24 cellular contexts compared by ENCODE assay signal in the genomic region with DNA sequence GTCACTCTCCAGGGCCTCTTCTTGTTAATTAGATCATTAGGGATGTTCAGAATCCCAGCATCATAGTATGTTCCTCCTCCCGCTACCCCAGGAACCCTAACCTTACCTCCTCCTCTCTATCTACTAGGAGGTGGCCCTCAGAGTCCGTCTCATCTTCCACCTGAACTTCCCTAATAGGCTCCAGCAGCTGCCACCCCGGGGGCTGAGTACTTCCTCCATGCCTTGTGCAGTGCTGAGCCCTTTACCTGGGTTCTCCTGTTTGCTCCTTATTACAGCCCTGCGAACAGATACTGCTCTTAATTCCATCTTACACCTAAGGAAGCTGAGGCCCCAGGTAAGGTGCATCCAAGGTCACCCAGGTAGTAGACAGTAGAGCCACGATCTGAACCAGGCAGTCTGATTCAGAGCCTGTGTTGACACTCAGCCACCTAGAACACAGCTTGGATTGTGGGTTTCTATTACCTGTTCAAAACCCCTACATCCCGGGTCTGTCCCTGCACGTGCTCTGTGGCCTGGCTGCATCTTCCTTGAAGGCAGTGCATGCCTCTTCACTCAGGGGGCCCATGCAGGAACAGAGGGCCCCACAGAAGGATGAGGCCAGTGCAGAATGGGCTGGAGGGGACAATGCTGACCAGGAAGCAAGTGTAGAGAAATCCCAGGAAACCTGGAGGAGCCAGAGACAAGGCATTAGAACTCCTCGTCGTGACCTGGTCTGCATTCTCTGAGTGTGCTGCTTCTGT. TPM values are rescaled to one million over a fixed set of nuclear protein-coding genes. Genes with fewer than 3 reads are reported as not detected.
DNase-seq lines count a peak whose midpoint lies in the region; ATAC-seq and TF ChIP-seq lines count a peak whose summit lies in the region.
"Had no signal": no experiment of that assay in that cellular context is flagged by ENCODE, and none has a peak within 500 bp of the region (broad histone marks: within the 10 kb centered on the region; RNA-seq: fewer than 3 reads in every experiment).

No MANE protein-coding gene starts in this region.

- no peaks in the 10 kb centered on the region for H3K4me1 ChIP-seq in testis

- H3K27ac ChIP-seq in testis = no peak overlapping the region
- H3K27ac ChIP-seq: HL-60, right lobe of liver, RWPE1, VCaP had no signal

- peak overlapping the region; percentile 24 for H3K4me3 Mint-ChIP-seq in activated naive CD8-positive, alpha-beta T cell
- H3K4me3 Mint-ChIP-seq in activated naive CD8-positive, alpha-beta T cell treated with anti-CD3 and anti-CD28 coated beads for 36 hours = no peak overlapping the region
- H3K4me3 Mint-ChIP-seq in activated CD8-positive, alpha-beta memory T cell treated with anti-CD3 and anti-CD28 coated beads, Interleukin-2, amount 10 ng/mL, durations not matched to agents 7 days and 5 days = no peak overlapping the region
- H3K4me3 Mint-ChIP-seq: CD14-positive monocyte; neural crest cell; stimulated activated naive CD8-positive, alpha-beta T cell treated with anti-CD3 and anti-CD28 coated beads, Interleukin-15, amount 100 ng/mL, for 72 hours had no signal

- H3K27me3 Mint-ChIP-seq in activated naive CD8-positive, alpha-beta T cell = no peaks in the 10 kb centered on the region
- H3K27me3 Mint-ChIP-seq in activated naive CD8-positive, alpha-beta T cell treated with anti-CD3 and anti-CD28 coated beads for 36 hours = no peaks in the 10 kb centered on the region
- H3K27me3 Mint-ChIP-seq in activated CD8-positive, alpha-beta memory T cell treated with anti-CD3 and anti-CD28 coated beads, Interleukin-2, amount 10 ng/mL, durations not matched to agents 7 days and 5 days = no peaks in the 10 kb centered on the region
- H3K27me3 Mint-ChIP-seq: stimulated activated naive CD8-positive, alpha-beta T cell treated with anti-CD3 and anti-CD28 coated beads, Interleukin-15, amount 100 ng/mL, for 72 hours had no signal

- intact Hi-C loops in testis (cut with DNase I; ENCODE audit: low total_unique reads) = no loop called here

- no peak for TF ChIP-seq POLR2A in testis (IDR thresholded peaks at IDR 0.05)

- no peak for ATAC-seq in activated CD8-positive, alpha-beta memory T cell treated with anti-CD3 and anti-CD28 coated beads, Interleukin-2, amount 10 ng/mL, durations not matched to agents 7 days and 5 days
- ATAC-seq: HCT116; heart right ventricle; HepG2; right lobe of liver; stimulated activated naive CD8-positive, alpha-beta T cell treated with anti-CD3 and anti-CD28 coated beads, Interleukin-15, amount 100 ng/mL, for 72 hours had no signal

- H3K27ac Mint-ChIP-seq in activated naive CD8-positive, alpha-beta T cell = peak overlapping the region; percentile 48
- no peak overlapping the region for H3K27ac Mint-ChIP-seq in activated naive CD8-positive, alpha-beta T cell treated with anti-CD3 and anti-CD28 coated beads for 36 hours
- peak overlapping the region; percentile 82 for H3K27ac Mint-ChIP-seq in activated CD8-positive, alpha-beta memory T cell treated with anti-CD3 and anti-CD28 coated beads, Interleukin-2, amount 10 ng/mL, durations not matched to agents 7 days and 5 days

- H3K36me3 ChIP-seq in testis (ENCODE audit: low read depth, missing control alignments) = no peaks in the 10 kb centered on the region

- CTCF ChIA-PET in activated CD8-positive, alpha-beta memory T cell treated with anti-CD3 and anti-CD28 coated beads, Interleukin-2, amount 10 ng/mL, durations not matched to agents 7 days and 5 days (lab: Charles Lee) = interaction anchor here (1.0 kb wide), 1 partner anchor 90 kb away, joined by 3 read pairs; no protein-coding TSS in a partner anchor

- no peak overlapping the region for H3K4me3 ChIP-seq in testis
- H3K4me3 ChIP-seq: heart right ventricle, right lobe of liver had no signal

- DNase-seq in activated naive CD8-positive, alpha-beta T cell treated with anti-CD3 and anti-CD28 coated beads for 36 hours = no peak
- DNase-seq in activated CD8-positive, alpha-beta memory T cell treated with anti-CD3 and anti-CD28 coated beads, Interleukin-2, amount 10 ng/mL, durations not matched to agents 7 days and 5 days = no peak
- peak; percentile 85 for DNase-seq in mesenteric fat pad (ENCODE audit: low spot score)
- DNase-seq in testis = peak; percentile 6
- DNase-seq in glomerular visceral epithelial cell (ENCODE audit: extremely low spot score) = no peak
- DNase-seq in midbrain (lab: John Stamatoyannopoulos, UW) = no peak
- DNase-seq: activated CD4-positive, alpha-beta T cell treated with anti-CD3 and anti-CD28 coated beads, Interleukin-2, amount 50 U/mL, for 4 hours; activated T-cell treated with anti-CD3 and anti-CD28 coated beads, Interleukin-2, amount 50 U/mL, for 48 hours; foreskin fibroblast; heart right ventricle; NCI-H1092; NCI-H187 treated with DMSO at 0.1 percent for 48 hours; NCI-H748 treated with DMSO at 0.1 percent for 48 hours; right lobe of liver; stimulated activated naive CD8-positive, alpha-beta T cell treated with anti-CD3 and anti-CD28 coated beads, Interleukin-15, amount 100 ng/mL, for 72 hours; trophoblast cell had no signal

- H3K9me3 ChIP-seq in testis = no peaks in the 10 kb centered on the region
- H3K9me3 ChIP-seq: heart right ventricle, right lobe of liver had no signal

- no peaks in the 10 kb centered on the region for H3K36me3 Mint-ChIP-seq in activated naive CD8-positive, alpha-beta T cell
- H3K36me3 Mint-ChIP-seq in activated naive CD8-positive, alpha-beta T cell treated with anti-CD3 and anti-CD28 coated beads for 36 hours = peaks cover 22% of the 10 kb centered on the region
- peaks cover 6% of the 10 kb centered on the region for H3K36me3 Mint-ChIP-seq in activated CD8-positive, alpha-beta memory T cell treated with anti-CD3 and anti-CD28 coated beads, Interleukin-2, amount 10 ng/mL, durations not matched to agents 7 days and 5 days

- H3K4me1 Mint-ChIP-seq in activated naive CD8-positive, alpha-beta T cell (ENCODE audit: low read depth) = peaks cover 70% of the 10 kb centered on the region
- peaks cover 54% of the 10 kb centered on the region for H3K4me1 Mint-ChIP-seq in activated naive CD8-positive, alpha-beta T cell treated with anti-CD3 and anti-CD28 coated beads for 36 hours
- H3K4me1 Mint-ChIP-seq in activated CD8-positive, alpha-beta memory T cell treated with anti-CD3 and anti-CD28 coated beads, Interleukin-2, amount 10 ng/mL, durations not matched to agents 7 days and 5 days = peaks cover 61% of the 10 kb centered on the region
- H3K4me1 Mint-ChIP-seq: neural crest cell had no signal

- TF ChIP-seq CTCF in testis (IDR thresholded peaks at IDR 0.05) = no peak

- no peaks in the 10 kb centered on the region for H3K9me3 Mint-ChIP-seq in activated naive CD8-positive, alpha-beta T cell (ENCODE audit: low read depth)
- H3K9me3 Mint-ChIP-seq in activated naive CD8-positive, alpha-beta T cell treated with anti-CD3 and anti-CD28 coated beads for 36 hours = no peaks in the 10 kb centered on the region
- H3K9me3 Mint-ChIP-seq in activated CD8-positive, alpha-beta memory T cell treated with anti-CD3 and anti-CD28 coated beads, Interleukin-2, amount 10 ng/mL, durations not matched to agents 7 days and 5 days (ENCODE audit: low read depth) = no peaks in the 10 kb centered on the region
- H3K9me3 Mint-ChIP-seq: CD14-positive monocyte; neural crest cell; stimulated activated naive CD8-positive, alpha-beta T cell treated with anti-CD3 and anti-CD28 coated beads, Interleukin-15, amount 100 ng/mL, for 72 hours had no signal

- H3K27me3 ChIP-seq in testis = no peaks in the 10 kb centered on the region
- H3K27me3 ChIP-seq: heart right ventricle, right lobe of liver had no signal

- WGBS in testis, 2 donors = 92 to 96% methylated on average over 9 of the region's 9 CpGs

RNA-seq across cellular contexts. Expression of gene MSANTD1, which starts 51.4 kb away (rescaled TPM):
- under 1 TPM; 0.24 to 0.37 TPM for total RNA-seq in activated naive CD8-positive, alpha-beta T cell treated with anti-CD3 and anti-CD28 coated beads for 36 hours
- total RNA-seq in activated CD8-positive, alpha-beta memory T cell treated with anti-CD3 and anti-CD28 coated beads, Interleukin-2, amount 10 ng/mL, durations not matched to agents 7 days and 5 days = under 1 TPM; 0.73 to 0.82 TPM
- total RNA-seq in mesenteric fat pad = 0.80 TPM
- 10 to 100 TPM; 10.1 to 10.3 TPM for total RNA-seq in testis
- 3.6 TPM for polyA plus RNA-seq in testis (ENCODE audit: insufficient read depth, low read depth, low replicate concordance)
- polyA plus RNA-seq: CD14-positive monocyte had no signal

Comparison
In these comparisons a context has a peak if more than half of its experiments do, and no peak if none do; other contexts are left out.
1. DNase-seq: peak in mesenteric fat pad (single experiment) and testis (single experiment); none in activated naive CD8-positive, alpha-beta T cell treated with anti-CD3 and anti-CD28 coated beads for 36 hours (single experiment), activated CD8-positive, alpha-beta memory T cell treated with anti-CD3 and anti-CD28 coated beads, Interleukin-2, amount 10 ng/mL, durations not matched to agents 7 days and 5 days (single experiment), glomerular visceral epithelial cell (single experiment) and midbrain (single experiment).